ENCODE assay signal across 29 cellular contexts in the genomic region with DNA sequence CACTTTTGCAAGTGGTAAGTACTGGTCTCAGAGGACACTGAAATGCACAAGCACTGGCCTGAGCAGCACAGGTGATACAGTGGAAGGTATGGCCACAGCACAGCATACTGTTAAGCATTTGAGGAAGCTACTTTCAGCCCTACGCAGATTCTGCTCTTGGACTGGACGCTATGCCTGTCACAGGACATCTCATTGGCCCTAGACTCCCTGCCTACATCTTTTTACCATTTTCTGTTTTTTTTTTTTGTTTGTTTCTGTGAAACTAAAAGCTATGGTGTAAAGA.
"Had no signal": no experiment of that assay in that cellular context is flagged by ENCODE, and none has a peak within 500 bp of the region (broad histone marks: within the 10 kb centered on the region; RNA-seq: fewer than 3 reads in every experiment).

No MANE protein-coding gene starts in this region.

- H3K27ac Mint-ChIP-seq: activated CD8-positive, alpha-beta T cell treated with anti-CD3 and anti-CD28 coated beads for 36 hours; activated naive CD4-positive, alpha-beta T cell treated with anti-CD3 and anti-CD28 coated beads, Interleukin-2, amount 10 ng/mL, durations not matched to agents 7 days and 5 days; activated naive CD8-positive, alpha-beta T cell treated with anti-CD3 and anti-CD28 coated beads for 36 hours; activated T-cell treated with anti-CD3 and anti-CD28 coated beads, Interleukin-2, amount 50 U/mL, for 72 hours; activated T-helper 2 cell treated with anti-CD3 and anti-CD28 coated beads, Interferon-gamma antibody, Interleukin-2, Interleukin-4, amounts not matched to agents 10 μg/mL and 5 μg/mL and 100 μg/mL, durations not matched to agents 14 hours and 24 hours and 36 hours had no signal

- ATAC-seq: activated CD4-positive, CD25-positive, alpha-beta regulatory T cell treated with anti-CD3 and anti-CD28 coated beads, Interleukin-2, amount 50 U/mL, for 24 hours; activated CD8-positive, alpha-beta T cell treated with anti-CD3 and anti-CD28 coated beads for 36 hours; activated T-cell treated with anti-CD3 and anti-CD28 coated beads, Interleukin-2, amount 50 U/mL, for 72 hours; Panc1; Right ventricle myocardium inferior had no signal

- H3K4me1 Mint-ChIP-seq: activated naive CD4-positive, alpha-beta T cell treated with anti-CD3 and anti-CD28 coated beads, Interleukin-2, amount 10 ng/mL, durations not matched to agents 7 days and 5 days; activated naive CD8-positive, alpha-beta T cell treated with anti-CD3 and anti-CD28 coated beads for 36 hours had no signal

- DNase-seq: activated CD4-positive, alpha-beta T cell treated with anti-CD3 and anti-CD28 coated beads for 4 hours; activated CD8-positive, alpha-beta memory T cell treated with anti-CD3 and anti-CD28 coated beads, Interleukin-2, amount 50 U/mL, for 4 hours; activated CD8-positive, alpha-beta T cell treated with anti-CD3 and anti-CD28 coated beads for 36 hours; activated gamma-delta T cell treated with Interleukin-2 at 50 U/mL for 16 hours; activated naive CD4-positive, alpha-beta T cell treated with anti-CD3 and anti-CD28 coated beads, Interleukin-2, amount 10 ng/mL, durations not matched to agents 7 days and 5 days; activated naive CD8-positive, alpha-beta T cell treated with anti-CD3 and anti-CD28 coated beads for 36 hours; activated T-cell treated with anti-CD3 and anti-CD28 coated beads, Interleukin-2, amount 50 U/mL, for 72 hours; anterior cingulate cortex; cerebellar nuclear complex; Karpas-422; MM.1S; NCI-H1105; NCI-H1436 treated with DMSO at 0.1 percent for 48 hours; NCI-H187; NCI-H2081; NCI-H2171 treated with DMSO at 0.1 percent for 48 hours; NCI-H226; NCI-H510A treated with DMSO at 0.1 percent for 48 hours; NCI-H69; NK-92 treated with Interleukin-12 subunit alpha and Interleukin-12 subunit beta, amount 100 ng/mL, for 24 hours; OCI-M1; RPMI8226; SK-N-SH; T-helper 1 cell; WERI-Rb-1 had no signal

- H3K9ac ChIP-seq: SK-N-SH had no signal

- H3K27ac ChIP-seq: WERI-Rb-1 had no signal

- H3K4me3 Mint-ChIP-seq: activated CD8-positive, alpha-beta T cell treated with anti-CD3 and anti-CD28 coated beads for 36 hours; activated naive CD4-positive, alpha-beta T cell treated with anti-CD3 and anti-CD28 coated beads, Interleukin-2, amount 10 ng/mL, durations not matched to agents 7 days and 5 days; activated naive CD8-positive, alpha-beta T cell treated with anti-CD3 and anti-CD28 coated beads for 36 hours; activated T-cell treated with anti-CD3 and anti-CD28 coated beads, Interleukin-2, amount 50 U/mL, for 72 hours had no signal

- H3K36me3 ChIP-seq: WERI-Rb-1 had no signal

- H3K27me3 Mint-ChIP-seq: activated CD8-positive, alpha-beta T cell treated with anti-CD3 and anti-CD28 coated beads for 36 hours; activated naive CD4-positive, alpha-beta T cell treated with anti-CD3 and anti-CD28 coated beads, Interleukin-2, amount 10 ng/mL, durations not matched to agents 7 days and 5 days; activated naive CD8-positive, alpha-beta T cell treated with anti-CD3 and anti-CD28 coated beads for 36 hours had no signal

- H3K9me3 Mint-ChIP-seq: activated naive CD4-positive, alpha-beta T cell treated with anti-CD3 and anti-CD28 coated beads, Interleukin-2, amount 10 ng/mL, durations not matched to agents 7 days and 5 days; activated naive CD8-positive, alpha-beta T cell treated with anti-CD3 and anti-CD28 coated beads for 36 hours; activated T-helper 2 cell treated with anti-CD3 and anti-CD28 coated beads, Interferon-gamma antibody, Interleukin-2, Interleukin-4, amounts not matched to agents 10 μg/mL and 5 μg/mL and 100 μg/mL, durations not matched to agents 14 hours and 24 hours and 36 hours had no signal

- H3K9me3 ChIP-seq: SK-N-SH had no signal

- H3K36me3 Mint-ChIP-seq: activated naive CD4-positive, alpha-beta T cell treated with anti-CD3 and anti-CD28 coated beads, Interleukin-2, amount 10 ng/mL, durations not matched to agents 7 days and 5 days; activated naive CD8-positive, alpha-beta T cell treated with anti-CD3 and anti-CD28 coated beads for 36 hours had no signal
